38 cellular contexts compared by ENCODE assay signal in genomic region chr11:94796863-94797262, GRCh38. TPM values are rescaled to one million over a fixed set of nuclear protein-coding genes. Genes with fewer than 3 reads are reported as not detected.
A peak's percentile ranks its signal among the peaks of the same experiment; 100 is the strongest.
DNase-seq lines count a peak whose midpoint lies in the region; ATAC-seq, FAIRE-seq and TF ChIP-seq lines count a peak whose summit lies in the region.
"Had no signal": no experiment of that assay in that cellular context is flagged by ENCODE, and none has a peak within 500 bp of the region (broad histone marks: within the 10 kb centered on the region; RNA-seq: fewer than 3 reads in every experiment).

No MANE protein-coding gene starts in this region.

- no peak overlapping the region for H3K4me3 Mint-ChIP-seq in astrocyte (ENCODE audit: unreplicated experiment)
- H3K4me3 Mint-ChIP-seq: activated naive CD8-positive, alpha-beta T cell treated with anti-CD3 and anti-CD28 coated beads for 36 hours; CD4-positive, alpha-beta T cell; dendritic cell treated with granulocyte-macrophage colony-stimulating factor and Interleukin-4, amounts not matched to agents 40 ng/mL and 50 ng/mL, for 4 days; IgD-negative memory B cell; nephron had no signal

- H3K4me1 ChIP-seq in A549, result peaks cover 27% of the 10 kb centered on the region
- H3K4me1 ChIP-seq in astrocyte (ENCODE audit: insufficient read depth, low read length), result peaks cover 43% of the 10 kb centered on the region
- peaks cover 0 to 55% (median 17%) of the 10 kb centered on the region in 4 donors for H3K4me1 ChIP-seq in right lobe of liver

- FAIRE-seq in A549 (lab: Jason Lieb, UNC), result no peak
- peak; percentile 71 for FAIRE-seq in astrocyte (lab: Jason Lieb, UNC)
- FAIRE-seq: A204.1, D721Med, GM19239, H54 had no signal

- no peak for TF ChIP-seq RAD21 in A549 (conservative IDR thresholded peaks at IDR 0.05 in 1 of 2, IDR thresholded peaks at IDR 0.05 in 1 of 2)

- TF ChIP-seq EP300 in A549 (IDR thresholded peaks at IDR 0.05), result no peak

- TF ChIP-seq POLR2A in A549 (IDR thresholded peaks at IDR 0.05; ENCODE audit: low read length) (no peak), right lobe of liver (IDR thresholded peaks at IDR 0.05) (no peak)

- POLR2A ChIA-PET in A549 (lab: Yijun Ruan, JAX), result no interaction called here

- H3K27me3 ChIP-seq in astrocyte (ENCODE audit: insufficient read depth, low read length), result no peaks in the 10 kb centered on the region
- H3K27me3 ChIP-seq in right lobe of liver, result no peaks in the 10 kb centered on the region
- H3K27me3 ChIP-seq: SJCRH30, spleen, stomach, tibial artery had no signal

- CTCF ChIA-PET in A549 (lab: Yijun Ruan, JAX), result no interaction called here

- peaks cover 46% of the 10 kb centered on the region for H4K20me1 ChIP-seq in astrocyte (ENCODE audit: insufficient read depth, low read length)

- TF ChIP-seq CTCF in A549 (IDR thresholded peaks at IDR 0.05), result no peak
- no peak for TF ChIP-seq CTCF in astrocyte (IDR thresholded peaks at IDR 0.05; ENCODE audit: insufficient read depth, low read depth, low read length)
- TF ChIP-seq CTCF in right lobe of liver (IDR thresholded peaks at IDR 0.05), result no peak

- H3K27ac Mint-ChIP-seq in astrocyte (ENCODE audit: unreplicated experiment), result no peak overlapping the region
- H3K27ac Mint-ChIP-seq: activated naive CD8-positive, alpha-beta T cell treated with anti-CD3 and anti-CD28 coated beads for 36 hours; CD4-positive, alpha-beta T cell; dendritic cell treated with granulocyte-macrophage colony-stimulating factor and Interleukin-4, amounts not matched to agents 40 ng/mL and 50 ng/mL, for 4 days; IgD-negative memory B cell; nephron had no signal

- H3K9me3 Mint-ChIP-seq in astrocyte (ENCODE audit: unreplicated experiment), result no peaks in the 10 kb centered on the region
- H3K9me3 Mint-ChIP-seq: activated naive CD8-positive, alpha-beta T cell treated with anti-CD3 and anti-CD28 coated beads for 36 hours; CD4-positive, alpha-beta T cell; dendritic cell treated with granulocyte-macrophage colony-stimulating factor and Interleukin-4, amounts not matched to agents 40 ng/mL and 50 ng/mL, for 4 days; nephron had no signal

- peaks cover 28% of the 10 kb centered on the region for H3K4me1 Mint-ChIP-seq in astrocyte (ENCODE audit: low read depth, unreplicated experiment)
- H3K4me1 Mint-ChIP-seq: activated naive CD8-positive, alpha-beta T cell treated with anti-CD3 and anti-CD28 coated beads for 36 hours; IgD-negative memory B cell had no signal

- no peak overlapping the region for H2AFZ ChIP-seq in astrocyte (ENCODE audit: low read depth, low read length)

- H3K4me2 ChIP-seq in A549 (no peak overlapping the region), astrocyte (ENCODE audit: low read length) (peak overlapping the region; percentile 85)

- H3K27ac ChIP-seq in A549 (no peak overlapping the region), astrocyte (ENCODE audit: low read depth, low read length) (no peak overlapping the region), right lobe of liver (peak overlapping the region in 2 of 3 donors; percentile 74 to 88)
- H3K27ac ChIP-seq: SJCRH30, spleen, tibial artery, WERI-Rb-1 had no signal

- intact Hi-C loops in right lobe of liver (cut with DNase I), result no loop called here

- no peak for ATAC-seq in A549
- peak in 1 of 4 donors; percentile 6 for ATAC-seq in right lobe of liver
- no peak for ATAC-seq in GM18511 (IDR thresholded peaks at IDR 0.05; ENCODE audit: unreplicated experiment)
- ATAC-seq in HG03442 (IDR thresholded peaks at IDR 0.05; ENCODE audit: unreplicated experiment), result no peak
- ATAC-seq: esophagus mucosa, left colon had no signal

- H3K9ac ChIP-seq in astrocyte (ENCODE audit: low read length), result no peak overlapping the region

- 81% methylated on average over 4 of the region's 4 CpGs for WGBS in A549 (ENCODE audit: missing lambda C conversion rate)
- 54% methylated on average over 4 of the region's 4 CpGs for WGBS in right lobe of liver (ENCODE audit: insufficient coverage, low coverage, low lambda C conversion rate, missing lambda C conversion rate)

- H3K4me3 ChIP-seq in A549 (no peak overlapping the region), astrocyte (ENCODE audit: insufficient read depth, low read depth, low read length) (peak overlapping the region; percentile 62), right lobe of liver (peak overlapping the region in 2 of 3 donors; percentile 44 to 55)
- H3K4me3 ChIP-seq: SJCRH30, spleen, stomach, tibial artery had no signal

- H3K79me2 ChIP-seq in astrocyte (ENCODE audit: insufficient read depth, low read length), result peaks cover 85% of the 10 kb centered on the region

- DNase-seq in A549 (ENCODE audit: low read depth in 1 of 2, low spot score in 1 of 2) (no peak), HCEC 1CT (peak; percentile 54), astrocyte (ENCODE audit: low read depth) (no peak), right lobe of liver (no peak)
- DNase-seq in activated CD8-positive, alpha-beta memory T cell treated with anti-CD3 and anti-CD28 coated beads for 24 hours, result no peak
- no peak for DNase-seq in activated naive CD4-positive, alpha-beta T cell treated with anti-CD3 and anti-CD28 coated beads, Interleukin-2, amount 50 U/mL, for 16 hours
- DNase-seq: activated CD4-positive, alpha-beta T cell treated with anti-CD3 and anti-CD28 coated beads for 48 hours; activated effector memory CD4-positive, alpha-beta T cell treated with anti-CD3 and anti-CD28 coated beads, Interleukin-2, amount 50 U/mL, for 16 hours; activated naive CD8-positive, alpha-beta T cell treated with anti-CD3 and anti-CD28 coated beads for 36 hours; activated T-cell treated with anti-CD3 and anti-CD28 coated beads, Interleukin-2, amount 50 U/mL, for 1 hour; aorta; CD4-positive, alpha-beta T cell; central memory CD4-positive, alpha-beta T cell; DND-41; foreskin melanocyte; left colon; mammary epithelial cell; NCI-H1092; NCI-H1694 treated with DMSO at 0.1 percent for 48 hours; NCI-H82; SJCRH30; spleen; stimulated activated CD4-positive, alpha-beta T cell treated with anti-CD3 and anti-CD28 coated beads, Interleukin-2, amount 100 ng/mL, for 24 hours; stimulated activated CD8-positive, alpha-beta memory T cell treated with anti-CD3 and anti-CD28 coated beads, Interleukin-4, amount 100 ng/mL, for 48 hours; stomach; T1000; tibial artery; WERI-Rb-1 had no signal

- H3K9me3 ChIP-seq in A549 (no peaks in the 10 kb centered on the region), astrocyte (ENCODE audit: insufficient read depth, low read depth, low read length) (no peaks in the 10 kb centered on the region), right lobe of liver (no peaks in the 10 kb centered on the region)
- H3K9me3 ChIP-seq: spleen, stomach, tibial artery had no signal

- H3K27me3 Mint-ChIP-seq in astrocyte (ENCODE audit: low read depth, unreplicated experiment), result no peaks in the 10 kb centered on the region
- H3K27me3 Mint-ChIP-seq: CD4-positive, alpha-beta T cell; dendritic cell treated with granulocyte-macrophage colony-stimulating factor and Interleukin-4, amounts not matched to agents 40 ng/mL and 50 ng/mL, for 4 days had no signal

- peaks cover 15% of the 10 kb centered on the region for H3K36me3 Mint-ChIP-seq in astrocyte (ENCODE audit: low read depth, unreplicated experiment)
- H3K36me3 Mint-ChIP-seq: activated naive CD8-positive, alpha-beta T cell treated with anti-CD3 and anti-CD28 coated beads for 36 hours; IgD-negative memory B cell had no signal

- H3K36me3 ChIP-seq in astrocyte (ENCODE audit: insufficient read depth, low read length) (peaks cover 21% of the 10 kb centered on the region), right lobe of liver (peaks cover 0 to 14% (median 0%) of the 10 kb centered on the region in 4 donors)

TF ChIP-seq in A549, 52 proteins besides CTCF, POLR2A, EP300 and RAD21:
- TF ChIP-seq FOSL2 (IDR thresholded peaks at IDR 0.05) (no peak), FOSL2 (CRISPR knock-in tag; IDR thresholded peaks at IDR 0.05) (peak; percentile 28; the same call in 1 of the 2 replicates), ELK1 (IDR thresholded peaks at IDR 0.05; ENCODE audit: low read depth, low read length) (no peak), ESRRA (IDR thresholded peaks at IDR 0.05; ENCODE audit: borderline replicate concordance, low read length) (no peak), RFX5 (IDR thresholded peaks at IDR 0.05) (no peak), JUN (IDR thresholded peaks at IDR 0.05) (no peak)
- TF ChIP-seq, protein P1, sequence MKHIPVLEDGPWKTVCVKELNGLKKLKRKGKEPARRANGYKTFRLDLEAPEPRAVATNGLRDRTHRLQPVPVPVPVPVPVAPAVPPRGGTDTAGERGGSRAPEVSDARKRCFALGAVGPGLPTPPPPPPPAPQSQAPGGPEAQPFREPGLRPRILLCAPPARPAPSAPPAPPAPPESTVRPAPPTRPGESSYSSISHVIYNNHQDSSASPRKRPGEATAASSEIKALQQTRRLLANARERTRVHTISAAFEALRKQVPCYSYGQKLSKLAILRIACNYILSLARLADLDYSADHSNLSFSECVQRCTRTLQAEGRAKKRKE (CRISPR knock-in tag; IDR thresholded peaks at IDR 0.05; ENCODE audit: low read depth), result no peak

RNA-seq across cellular contexts. Expression of gene AMOTL1, which starts 28.7 kb away (rescaled TPM):
- polyA plus RNA-seq in A549 (2011; rRNA removed), result 12.2 TPM in 2 replicates
- 2.8 and 3.1 TPM in 2 replicates for polyA plus RNA-seq in A549 (2012; cell fraction: cytosol; rRNA removed)
- 4.4 and 5.1 TPM in 2 replicates for polyA plus RNA-seq in A549 (2012; cell fraction: nucleus; rRNA removed)
- 3.4 to 4.0 TPM (median 3.9 TPM) in 3 replicates for polyA plus RNA-seq in A549 (2017; fragmentation: RNase III; extraction: RNeasy Plus Mini Kit Qiagen cat#74134 plus additional on column Dnase treatment)
- polyA minus RNA-seq in A549 (2011; rRNA and poly(A)+ RNA removed), result 21.9 and 24.8 TPM in 2 replicates
- total RNA-seq in astrocyte, result 46.1 and 47.8 TPM in 2 replicates
- 10 to 100 TPM in 4 of 6 experiments, 1 to 10 TPM in 2; 7.4 to 43.8 (median 17.3) TPM for total RNA-seq in right lobe of liver
- polyA plus RNA-seq: IgD-negative memory B cell had no signal

Comparison
In these comparisons a context has a peak if more than half of its experiments do, and no peak if none do; other contexts are left out.
1. H3K27ac ChIP-seq: peak in right lobe of liver (2 of 3); none in A549 (0 of 2) and astrocyte (single experiment).